16 cellular contexts compared by ENCODE assay signal in genomic region chr20:57653910-57654309, GRCh38. TPM values are rescaled to one million over a fixed set of nuclear protein-coding genes. Genes with fewer than 3 reads are reported as not detected.
DNase-seq lines count a peak whose midpoint lies in the region; ATAC-seq and TF ChIP-seq lines count a peak whose summit lies in the region.
"Had no signal": no experiment of that assay in that cellular context is flagged by ENCODE, and none has a peak within 500 bp of the region (broad histone marks: within the 10 kb centered on the region; RNA-seq: fewer than 3 reads in every experiment).

No MANE protein-coding gene starts in this region.

- peak; percentile 28 for DNase-seq in activated naive CD8-positive, alpha-beta T cell treated with anti-CD3 and anti-CD28 coated beads, Interleukin-2, amount 10 ng/mL, durations not matched to agents 7 days and 5 days
- no peak for DNase-seq in activated naive CD8-positive, alpha-beta T cell treated with anti-CD3 and anti-CD28 coated beads, Interleukin-2, amount 50 U/mL, for 24 hours
- DNase-seq in NCI-H2171 (lab: John Stamatoyannopoulos, UW) (peak; percentile 57), right atrium auricular region (ENCODE audit: low spot score) (peak; percentile 51), suprapubic skin (ENCODE audit: low spot score in 2 of 2) (peak; percentile 53 to 55), NCI-H146 treated with DMSO at 0.1 percent for 48 hours (lab: John Stamatoyannopoulos, UW; ENCODE audit: unreplicated experiment) (no peak)
- no peak for DNase-seq in activated CD4-positive, alpha-beta T cell treated with anti-CD3 and anti-CD28 coated beads, Interleukin-2, amount 10 ng/mL, durations not matched to agents 7 days and 5 days
- DNase-seq: GF-D8, NCI-H1048 had no signal

- POLR2A ChIA-PET in activated naive CD8-positive, alpha-beta T cell treated with anti-CD3 and anti-CD28 coated beads, Interleukin-2, amount 10 ng/mL, durations not matched to agents 7 days and 5 days (lab: Charles Lee) = interaction anchor here (0.9 to 1.1 kb wide), 4 partner anchors 20 to 35 kb away, joined by 3 to 4 read pairs (median 4); no protein-coding TSS in a partner anchor
- POLR2A ChIA-PET in activated CD4-positive, alpha-beta T cell treated with anti-CD3 and anti-CD28 coated beads, Interleukin-2, amount 10 ng/mL, durations not matched to agents 7 days and 5 days (lab: Charles Lee) = no interaction called here

- no peaks in the 10 kb centered on the region for H3K36me3 Mint-ChIP-seq in activated naive CD8-positive, alpha-beta T cell treated with anti-CD3 and anti-CD28 coated beads, Interleukin-2, amount 10 ng/mL, durations not matched to agents 7 days and 5 days
- H3K36me3 Mint-ChIP-seq in activated naive CD8-positive, alpha-beta T cell treated with anti-CD3 and anti-CD28 coated beads, Interleukin-2, amount 50 U/mL, for 24 hours (ENCODE audit: low read depth) = peaks cover 2% of the 10 kb centered on the region
- peaks cover 2% of the 10 kb centered on the region for H3K36me3 Mint-ChIP-seq in activated CD4-positive, alpha-beta T cell treated with anti-CD3 and anti-CD28 coated beads, Interleukin-2, amount 10 ng/mL, durations not matched to agents 7 days and 5 days (ENCODE audit: low read depth)

- H3K9me3 Mint-ChIP-seq in activated naive CD8-positive, alpha-beta T cell treated with anti-CD3 and anti-CD28 coated beads, Interleukin-2, amount 10 ng/mL, durations not matched to agents 7 days and 5 days = no peaks in the 10 kb centered on the region
- H3K9me3 Mint-ChIP-seq in activated naive CD8-positive, alpha-beta T cell treated with anti-CD3 and anti-CD28 coated beads, Interleukin-2, amount 50 U/mL, for 24 hours = no peaks in the 10 kb centered on the region
- H3K9me3 Mint-ChIP-seq in activated CD4-positive, alpha-beta T cell treated with anti-CD3 and anti-CD28 coated beads, Interleukin-2, amount 10 ng/mL, durations not matched to agents 7 days and 5 days = peaks cover 5% of the 10 kb centered on the region
- H3K9me3 Mint-ChIP-seq: activated CD4-positive, alpha-beta T cell treated with anti-CD3 and anti-CD28 coated beads, Interleukin-2, amount 10 ng/mL, durations not matched to agents 24 days and 14 days; GM23338 had no signal

- H3K36me3 ChIP-seq in right atrium auricular region (peaks cover 41% of the 10 kb centered on the region), suprapubic skin (peaks cover 51% of the 10 kb centered on the region)

- WGBS in suprapubic skin = 56% methylated on average over 5 of the region's 5 CpGs

- TF ChIP-seq EP300 in suprapubic skin (IDR thresholded peaks at IDR 0.05) = no peak

- TF ChIP-seq POLR2A in suprapubic skin (IDR thresholded peaks at IDR 0.05) = no peak

- H3K4me1 ChIP-seq in right atrium auricular region = peaks cover 0 to 18% of the 10 kb centered on the region in 2 donors
- H3K4me1 ChIP-seq in suprapubic skin = peaks cover 20% of the 10 kb centered on the region
- H3K4me1 ChIP-seq: adrenal gland, Caco-2 had no signal

- H3K4me1 Mint-ChIP-seq in activated naive CD8-positive, alpha-beta T cell treated with anti-CD3 and anti-CD28 coated beads, Interleukin-2, amount 10 ng/mL, durations not matched to agents 7 days and 5 days = peaks cover 17% of the 10 kb centered on the region
- H3K4me1 Mint-ChIP-seq in activated naive CD8-positive, alpha-beta T cell treated with anti-CD3 and anti-CD28 coated beads, Interleukin-2, amount 50 U/mL, for 24 hours = peaks cover 21% of the 10 kb centered on the region
- H3K4me1 Mint-ChIP-seq in activated CD4-positive, alpha-beta T cell treated with anti-CD3 and anti-CD28 coated beads, Interleukin-2, amount 10 ng/mL, durations not matched to agents 7 days and 5 days = peaks cover 17% of the 10 kb centered on the region

- CTCF ChIA-PET in activated CD4-positive, alpha-beta T cell treated with anti-CD3 and anti-CD28 coated beads, Interleukin-2, amount 10 ng/mL, durations not matched to agents 7 days and 5 days (lab: Charles Lee) = interaction anchor here (0.6 to 1.9 kb wide), 10 partner anchors 16 to 533 kb away, joined by 3 to 8 read pairs (median 4); partner anchors contain the start of gene ZBP1

- ATAC-seq in activated naive CD8-positive, alpha-beta T cell treated with anti-CD3 and anti-CD28 coated beads, Interleukin-2, amount 10 ng/mL, durations not matched to agents 7 days and 5 days (ENCODE audit: low read depth) = no peak
- no peak for ATAC-seq in activated naive CD8-positive, alpha-beta T cell treated with anti-CD3 and anti-CD28 coated beads, Interleukin-2, amount 50 U/mL, for 24 hours
- no peak for ATAC-seq in GM19455 (IDR thresholded peaks at IDR 0.05; ENCODE audit: unreplicated experiment)

- H3K27ac ChIP-seq in right atrium auricular region (no peak overlapping the region), suprapubic skin (no peak overlapping the region)
- H3K27ac ChIP-seq: adrenal gland, sigmoid colon had no signal

- no peak for TF ChIP-seq CTCF in right atrium auricular region (IDR thresholded peaks at IDR 0.05)
- no peak for TF ChIP-seq CTCF in suprapubic skin (IDR thresholded peaks at IDR 0.05)

- no peak overlapping the region for H3K4me3 Mint-ChIP-seq in activated naive CD8-positive, alpha-beta T cell treated with anti-CD3 and anti-CD28 coated beads, Interleukin-2, amount 10 ng/mL, durations not matched to agents 7 days and 5 days
- no peak overlapping the region for H3K4me3 Mint-ChIP-seq in activated naive CD8-positive, alpha-beta T cell treated with anti-CD3 and anti-CD28 coated beads, Interleukin-2, amount 50 U/mL, for 24 hours
- H3K4me3 Mint-ChIP-seq in activated CD4-positive, alpha-beta T cell treated with anti-CD3 and anti-CD28 coated beads, Interleukin-2, amount 10 ng/mL, durations not matched to agents 7 days and 5 days = no peak overlapping the region
- H3K4me3 Mint-ChIP-seq: activated CD4-positive, alpha-beta T cell treated with anti-CD3 and anti-CD28 coated beads, Interleukin-2, amount 10 ng/mL, durations not matched to agents 24 days and 14 days; GM23338 had no signal

- H3K27me3 ChIP-seq in right atrium auricular region (no peaks in the 10 kb centered on the region), suprapubic skin (no peaks in the 10 kb centered on the region)
- H3K27me3 ChIP-seq: adrenal gland, sigmoid colon had no signal

- peaks cover 11% of the 10 kb centered on the region for H3K27me3 Mint-ChIP-seq in activated naive CD8-positive, alpha-beta T cell treated with anti-CD3 and anti-CD28 coated beads, Interleukin-2, amount 10 ng/mL, durations not matched to agents 7 days and 5 days
- H3K27me3 Mint-ChIP-seq in activated naive CD8-positive, alpha-beta T cell treated with anti-CD3 and anti-CD28 coated beads, Interleukin-2, amount 50 U/mL, for 24 hours = no peaks in the 10 kb centered on the region
- H3K27me3 Mint-ChIP-seq in activated CD4-positive, alpha-beta T cell treated with anti-CD3 and anti-CD28 coated beads, Interleukin-2, amount 10 ng/mL, durations not matched to agents 7 days and 5 days = peaks cover 3% of the 10 kb centered on the region

- H3K4me3 ChIP-seq in right atrium auricular region (no peak overlapping the region), suprapubic skin (no peak overlapping the region)
- H3K4me3 ChIP-seq: adrenal gland, GM23338, sigmoid colon had no signal

- H3K9me3 ChIP-seq in right atrium auricular region (no peaks in the 10 kb centered on the region), suprapubic skin (no peaks in the 10 kb centered on the region)
- H3K9me3 ChIP-seq: adrenal gland, Caco-2, sigmoid colon had no signal

- H3K27ac Mint-ChIP-seq in activated naive CD8-positive, alpha-beta T cell treated with anti-CD3 and anti-CD28 coated beads, Interleukin-2, amount 10 ng/mL, durations not matched to agents 7 days and 5 days = no peak overlapping the region
- no peak overlapping the region for H3K27ac Mint-ChIP-seq in activated naive CD8-positive, alpha-beta T cell treated with anti-CD3 and anti-CD28 coated beads, Interleukin-2, amount 50 U/mL, for 24 hours
- H3K27ac Mint-ChIP-seq in activated CD4-positive, alpha-beta T cell treated with anti-CD3 and anti-CD28 coated beads, Interleukin-2, amount 10 ng/mL, durations not matched to agents 7 days and 5 days = no peak overlapping the region
- H3K27ac Mint-ChIP-seq: activated CD4-positive, alpha-beta T cell treated with anti-CD3 and anti-CD28 coated beads, Interleukin-2, amount 10 ng/mL, durations not matched to agents 24 days and 14 days; GM23338 had no signal

RNA-seq across cellular contexts. Expression of gene ZBP1, which starts 33.7 kb away (rescaled TPM):
- total RNA-seq in activated naive CD8-positive, alpha-beta T cell treated with anti-CD3 and anti-CD28 coated beads, Interleukin-2, amount 10 ng/mL, durations not matched to agents 7 days and 5 days = 10 to 100 TPM; 27.5 to 28.5 TPM
- not detected for total RNA-seq in right atrium auricular region
- under 1 TPM in 1 of 4 donors, not detected in 3; 0.80 TPM for total RNA-seq in suprapubic skin
- 10 to 100 TPM; 28.3 to 31.4 TPM for total RNA-seq in activated CD4-positive, alpha-beta T cell treated with anti-CD3 and anti-CD28 coated beads, Interleukin-2, amount 10 ng/mL, durations not matched to agents 7 days and 5 days
- total RNA-seq: Caco-2, fibroblast of lung, GM23338 had no signal

RNA-seq across cellular contexts. Expression of gene PMEPA1, which starts 55.9 kb away (rescaled TPM):
- 1 to 10 TPM; 4.9 to 5.0 TPM for total RNA-seq in activated naive CD8-positive, alpha-beta T cell treated with anti-CD3 and anti-CD28 coated beads, Interleukin-2, amount 10 ng/mL, durations not matched to agents 7 days and 5 days
- total RNA-seq in right atrium auricular region (10 to 100 TPM; 12.5 to 16.7 TPM), suprapubic skin (10 to 100 TPM in 3 of 4 donors, 1 to 10 TPM in 1; 9.5 to 20.4 (median 16.2) TPM)
- 1 to 10 TPM in 1 of 2 experiments, under 1 TPM in 1; 0.72 to 1.1 TPM for total RNA-seq in activated CD4-positive, alpha-beta T cell treated with anti-CD3 and anti-CD28 coated beads, Interleukin-2, amount 10 ng/mL, durations not matched to agents 7 days and 5 days

Comparison
In these comparisons a context has a peak if more than half of its experiments do, and no peak if none do; other contexts are left out.
1. DNase-seq: peak in activated naive CD8-positive, alpha-beta T cell treated with anti-CD3 and anti-CD28 coated beads, Interleukin-2, amount 10 ng/mL, durations not matched to agents 7 days and 5 days (single experiment), NCI-H2171 (single experiment), right atrium auricular region (single experiment) and suprapubic skin (2 of 2); none in activated naive CD8-positive, alpha-beta T cell treated with anti-CD3 and anti-CD28 coated beads, Interleukin-2, amount 50 U/mL, for 24 hours (single experiment), NCI-H146 treated with DMSO at 0.1 percent for 48 hours (single experiment) and activated CD4-positive, alpha-beta T cell treated with anti-CD3 and anti-CD28 coated beads, Interleukin-2, amount 10 ng/mL, durations not matched to agents 7 days and 5 days (single experiment).
2. RNA of gene ZBP1, which starts 33.7 kb away (total RNA-seq): 28.3 to 31.4 TPM in activated CD4-positive, alpha-beta T cell treated with anti-CD3 and anti-CD28 coated beads, Interleukin-2, amount 10 ng/mL, durations not matched to agents 7 days and 5 days and 27.5 to 28.5 TPM in activated naive CD8-positive, alpha-beta T cell treated with anti-CD3 and anti-CD28 coated beads, Interleukin-2, amount 10 ng/mL, durations not matched to agents 7 days and 5 days; 0.80 TPM in suprapubic skin and not detected in right atrium auricular region; every median in the first group is over 10 times any median in the second.